Comparison of ENCODE assay signal across 18 cellular contexts in genomic region chr1:171941920-171942319, GRCh38.
DNase-seq lines count a peak whose midpoint lies in the region; ATAC-seq lines count a peak whose summit lies in the region.
"Had no signal": no experiment of that assay in that cellular context is flagged by ENCODE, and none has a peak within 500 bp of the region (broad histone marks: within the 10 kb centered on the region; RNA-seq: fewer than 3 reads in every experiment).

No MANE protein-coding gene starts in this region.

- peaks cover 1% of the 10 kb centered on the region for H3K4me1 Mint-ChIP-seq in T-helper 2 cell treated with Interferon-gamma antibody and Interleukin-4, amounts not matched to agents 5 μg/mL and 100 μg/mL, for 36 hours (ENCODE audit: low read depth)
- H3K4me1 Mint-ChIP-seq: CD14-positive monocyte; CD4-positive, alpha-beta memory T cell; CD4-positive, CD25-positive, alpha-beta regulatory T cell; CD8-positive, alpha-beta memory T cell had no signal

- no peaks in the 10 kb centered on the region for H3K9me3 Mint-ChIP-seq in T-helper 2 cell treated with Interferon-gamma antibody and Interleukin-4, amounts not matched to agents 5 μg/mL and 100 μg/mL, for 36 hours
- H3K9me3 Mint-ChIP-seq: CD8-positive, alpha-beta memory T cell had no signal

- H3K4me3 Mint-ChIP-seq in T-helper 2 cell treated with Interferon-gamma antibody and Interleukin-4, amounts not matched to agents 5 μg/mL and 100 μg/mL, for 36 hours: no peak overlapping the region
- H3K4me3 Mint-ChIP-seq: CD14-positive monocyte; CD4-positive, alpha-beta memory T cell; CD4-positive, CD25-positive, alpha-beta regulatory T cell; CD8-positive, alpha-beta memory T cell had no signal

- no peaks in the 10 kb centered on the region for H3K36me3 Mint-ChIP-seq in T-helper 2 cell treated with Interferon-gamma antibody and Interleukin-4, amounts not matched to agents 5 μg/mL and 100 μg/mL, for 36 hours (ENCODE audit: low read depth)
- H3K36me3 Mint-ChIP-seq: CD14-positive monocyte; CD4-positive, alpha-beta memory T cell; CD4-positive, CD25-positive, alpha-beta regulatory T cell had no signal

- DNase-seq in DMS53 treated with DMSO at 0.1 percent for 48 hours (lab: John Stamatoyannopoulos, UW; ENCODE audit: unreplicated experiment): peak; percentile 6
- no peak for DNase-seq in left colon
- DNase-seq in NCI-H2196 treated with DMSO at 0.1 percent for 48 hours (lab: John Stamatoyannopoulos, UW; ENCODE audit: unreplicated experiment): no peak
- DNase-seq in T-helper 2 cell treated with Interferon-gamma antibody and Interleukin-4, amounts not matched to agents 5 μg/mL and 100 μg/mL, for 36 hours (ENCODE audit: low spot score): no peak
- no peak for DNase-seq in NCI-H2107 treated with DMSO at 0.1 percent for 48 hours (lab: John Stamatoyannopoulos, UW; ENCODE audit: unreplicated experiment)
- DNase-seq: 8988T; ACHN; BE2C; C1 segment of cervical spinal cord; CD4-positive, alpha-beta memory T cell; CD4-positive, CD25-positive, alpha-beta regulatory T cell; CD8-positive, alpha-beta memory T cell; COR-L47; DMS 273 treated with DMSO at 0.1 percent for 48 hours; DMS153; DMS79 treated with DMSO at 0.1 percent for 48 hours; GF-D8 had no signal

- H3K27me3 Mint-ChIP-seq in T-helper 2 cell treated with Interferon-gamma antibody and Interleukin-4, amounts not matched to agents 5 μg/mL and 100 μg/mL, for 36 hours (ENCODE audit: low read depth): peaks cover 2% of the 10 kb centered on the region

- intact Hi-C loops in left colon (cut with DNase I, micrococcal nuclease): no loop called here

- ATAC-seq in left colon: peak; percentile 51

- H3K27ac Mint-ChIP-seq in T-helper 2 cell treated with Interferon-gamma antibody and Interleukin-4, amounts not matched to agents 5 μg/mL and 100 μg/mL, for 36 hours: no peak overlapping the region
- H3K27ac Mint-ChIP-seq: CD14-positive monocyte; CD4-positive, alpha-beta memory T cell; CD4-positive, CD25-positive, alpha-beta regulatory T cell; CD8-positive, alpha-beta memory T cell had no signal
